ENCODE assay signal across 13 cellular contexts in genomic region chr6:30748301-30748769, GRCh38. TPM values are rescaled to one million over a fixed set of nuclear protein-coding genes. Genes with fewer than 3 reads are reported as not detected.
DNase-seq lines count a peak whose midpoint lies in the region; ATAC-seq, FAIRE-seq and TF ChIP-seq lines count a peak whose summit lies in the region.
"Had no signal": no experiment of that assay in that cellular context is flagged by ENCODE, and none has a peak within 500 bp of the region (broad histone marks: within the 10 kb centered on the region; RNA-seq: fewer than 3 reads in every experiment).

No MANE protein-coding gene starts in this region.

- H3K4me1 Mint-ChIP-seq in dendritic cell treated with granulocyte-macrophage colony-stimulating factor and Interleukin-4, amounts not matched to agents 40 ng/mL and 50 ng/mL, for 4 days (ENCODE audit: low read depth): peaks cover 74% of the 10 kb centered on the region
- H3K4me1 Mint-ChIP-seq in nephron: peaks cover 55% of the 10 kb centered on the region
- peaks cover 28% of the 10 kb centered on the region for H3K4me1 Mint-ChIP-seq in activated T-helper 2 cell treated with anti-CD3 and anti-CD28 coated beads, Interferon-gamma antibody, Interleukin-2, Interleukin-4, amounts not matched to agents 10 μg/mL and 5 μg/mL and 100 μg/mL, durations not matched to agents 14 hours and 24 hours and 36 hours (ENCODE audit: low read depth)

- H3K4me2 ChIP-seq in A549: peak overlapping the region; percentile 74
- no peak overlapping the region for H3K4me2 ChIP-seq in Karpas-422 (ENCODE audit: low read depth, low read length, poor library complexity, severe bottlenecking)
- H3K4me2 ChIP-seq: BLaER1 had no signal

- no peak overlapping the region for H3K4me3 Mint-ChIP-seq in dendritic cell treated with granulocyte-macrophage colony-stimulating factor and Interleukin-4, amounts not matched to agents 40 ng/mL and 50 ng/mL, for 4 days
- peak overlapping the region in 2 of 3 experiments; percentile 20 to 49 for H3K4me3 Mint-ChIP-seq in nephron
- no peak overlapping the region for H3K4me3 Mint-ChIP-seq in activated T-helper 2 cell treated with anti-CD3 and anti-CD28 coated beads, Interferon-gamma antibody, Interleukin-2, Interleukin-4, amounts not matched to agents 10 μg/mL and 5 μg/mL and 100 μg/mL, durations not matched to agents 14 hours and 24 hours and 36 hours (ENCODE audit: low read depth)

- WGBS in A549 (ENCODE audit: missing lambda C conversion rate): 17% methylated on average over 5 of the region's 5 CpGs
- 73% methylated on average over 5 of the region's 5 CpGs for WGBS in esophagus muscularis mucosa

- H3K4me3 ChIP-seq in A549 (0 out of 3 replicates have a peak overlapping the region, but pooled peaks have one; percentile 12), Karpas-422 (ENCODE audit: low read length) (no peak overlapping the region), esophagus muscularis mucosa (no peak overlapping the region)
- H3K4me3 ChIP-seq: BLaER1 had no signal

- H3K9ac ChIP-seq in Karpas-422 (ENCODE audit: low read length): no peak overlapping the region
- H3K9ac ChIP-seq: BLaER1 had no signal

- peaks cover 4% of the 10 kb centered on the region for H3K27me3 Mint-ChIP-seq in dendritic cell treated with granulocyte-macrophage colony-stimulating factor and Interleukin-4, amounts not matched to agents 40 ng/mL and 50 ng/mL, for 4 days
- no peaks in the 10 kb centered on the region for H3K27me3 Mint-ChIP-seq in nephron (ENCODE audit: low read depth)
- no peaks in the 10 kb centered on the region for H3K27me3 Mint-ChIP-seq in activated T-helper 2 cell treated with anti-CD3 and anti-CD28 coated beads, Interferon-gamma antibody, Interleukin-2, Interleukin-4, amounts not matched to agents 10 μg/mL and 5 μg/mL and 100 μg/mL, durations not matched to agents 14 hours and 24 hours and 36 hours (ENCODE audit: low read depth)

- TF ChIP-seq POLR2A in A549 (IDR thresholded peaks at IDR 0.05; ENCODE audit: low read length) (no peak), esophagus muscularis mucosa (IDR thresholded peaks at IDR 0.05; ENCODE audit: low read depth) (no peak)

- no peak for TF ChIP-seq EP300 in A549 (IDR thresholded peaks at IDR 0.05)
- TF ChIP-seq EP300 in esophagus muscularis mucosa (IDR thresholded peaks at IDR 0.05): no peak

- H3K36me3 ChIP-seq in Karpas-422 (ENCODE audit: insufficient read depth, low read length): no peaks in the 10 kb centered on the region
- H3K36me3 ChIP-seq in esophagus muscularis mucosa: no peaks in the 10 kb centered on the region
- H3K36me3 ChIP-seq: BLaER1 had no signal

- TF ChIP-seq RAD21 in A549 (conservative IDR thresholded peaks at IDR 0.05 in 1 of 2, IDR thresholded peaks at IDR 0.05 in 1 of 2): no peak

- FAIRE-seq in A549 (lab: Jason Lieb, UNC): no peak

- no peaks in the 10 kb centered on the region for H4K20me1 ChIP-seq in Karpas-422 (ENCODE audit: insufficient read depth, low read depth, low read length)

- CTCF ChIA-PET in A549 (lab: Yijun Ruan, JAX): interaction anchor here (1.4 to 2.1 kb wide), 4 partner anchors 18 to 69 kb away, joined by 3 to 7 read pairs (median 4); no protein-coding TSS in a partner anchor

- H3K9me3 ChIP-seq in A549 (no peaks in the 10 kb centered on the region), Karpas-422 (ENCODE audit: low read length) (no peaks in the 10 kb centered on the region), esophagus muscularis mucosa (no peaks in the 10 kb centered on the region)
- H3K9me3 ChIP-seq: BLaER1 had no signal

- peak overlapping the region; percentile 5 for H3K27ac Mint-ChIP-seq in dendritic cell treated with granulocyte-macrophage colony-stimulating factor and Interleukin-4, amounts not matched to agents 40 ng/mL and 50 ng/mL, for 4 days
- peak overlapping the region; percentile 59 to 81 (median 70) for H3K27ac Mint-ChIP-seq in nephron
- no peak overlapping the region for H3K27ac Mint-ChIP-seq in activated T-helper 2 cell treated with anti-CD3 and anti-CD28 coated beads, Interferon-gamma antibody, Interleukin-2, Interleukin-4, amounts not matched to agents 10 μg/mL and 5 μg/mL and 100 μg/mL, durations not matched to agents 14 hours and 24 hours and 36 hours

- no peak for ATAC-seq in A549
- ATAC-seq: Right ventricle myocardium inferior had no signal

- H3K9me2 ChIP-seq in Karpas-422 (replicated peaks; ENCODE audit: insufficient read depth, low read length): no peaks in the 10 kb centered on the region

- H3K27ac ChIP-seq in A549 (peak overlapping the region; percentile 97), Karpas-422 (ENCODE audit: low read length) (no peak overlapping the region), esophagus muscularis mucosa (replicated peaks in 1 of 4) (peak overlapping the region in 2 of 4 donors; percentile 1 to 12)
- H3K27ac ChIP-seq: BLaER1 had no signal

- intact Hi-C loops in dendritic cell treated with granulocyte-macrophage colony-stimulating factor and Interleukin-4, amounts not matched to agents 40 ng/mL and 50 ng/mL, for 4 days (cut with micrococcal nuclease): no loop called here
- intact Hi-C loops in activated T-helper 2 cell treated with anti-CD3 and anti-CD28 coated beads, Interferon-gamma antibody, Interleukin-2, Interleukin-4, amounts not matched to agents 10 μg/mL and 5 μg/mL and 100 μg/mL, durations not matched to agents 14 hours and 24 hours and 36 hours (cut with micrococcal nuclease): no loop called here
- intact Hi-C loops in esophagus muscularis mucosa (cut with DNase I): no loop called here

- TF ChIP-seq CTCF in A549 (IDR thresholded peaks at IDR 0.05) (no peak), nephron (IDR thresholded peaks at IDR 0.05; ENCODE audit: unreplicated experiment in 3 of 3) (no peak), esophagus muscularis mucosa (IDR thresholded peaks at IDR 0.05) (no peak)

- H2AFZ ChIP-seq in Karpas-422 (ENCODE audit: low read length): no peak overlapping the region

- H3K36me3 Mint-ChIP-seq in dendritic cell treated with granulocyte-macrophage colony-stimulating factor and Interleukin-4, amounts not matched to agents 40 ng/mL and 50 ng/mL, for 4 days (ENCODE audit: low read depth): peaks cover 10% of the 10 kb centered on the region
- H3K36me3 Mint-ChIP-seq in nephron (ENCODE audit: low read depth): no peaks in the 10 kb centered on the region
- peaks cover 8% of the 10 kb centered on the region for H3K36me3 Mint-ChIP-seq in activated T-helper 2 cell treated with anti-CD3 and anti-CD28 coated beads, Interferon-gamma antibody, Interleukin-2, Interleukin-4, amounts not matched to agents 10 μg/mL and 5 μg/mL and 100 μg/mL, durations not matched to agents 14 hours and 24 hours and 36 hours (ENCODE audit: low read depth)

- no peaks in the 10 kb centered on the region for H3K9me3 Mint-ChIP-seq in dendritic cell treated with granulocyte-macrophage colony-stimulating factor and Interleukin-4, amounts not matched to agents 40 ng/mL and 50 ng/mL, for 4 days
- no peaks in the 10 kb centered on the region for H3K9me3 Mint-ChIP-seq in nephron
- no peaks in the 10 kb centered on the region for H3K9me3 Mint-ChIP-seq in activated T-helper 2 cell treated with anti-CD3 and anti-CD28 coated beads, Interferon-gamma antibody, Interleukin-2, Interleukin-4, amounts not matched to agents 10 μg/mL and 5 μg/mL and 100 μg/mL, durations not matched to agents 14 hours and 24 hours and 36 hours

- H3K27me3 ChIP-seq in Karpas-422 (ENCODE audit: low read length): no peaks in the 10 kb centered on the region
- no peaks in the 10 kb centered on the region for H3K27me3 ChIP-seq in esophagus muscularis mucosa
- H3K27me3 ChIP-seq: BLaER1 had no signal

- peaks cover 82% of the 10 kb centered on the region for H3K4me1 ChIP-seq in A549
- H3K4me1 ChIP-seq in Karpas-422 (ENCODE audit: low read length): peaks cover 13% of the 10 kb centered on the region
- H3K4me1 ChIP-seq in esophagus muscularis mucosa: peaks cover 23 to 66% (median 42%) of the 10 kb centered on the region in 4 donors

- DNase-seq in A549 (ENCODE audit: low read depth in 1 of 2, low spot score in 1 of 2) (peak in 1 of 2 experiments; percentile 86), Karpas-422 (peak; percentile 28), activated T-cell treated with anti-CD3 and anti-CD28 coated beads for 4 hours (no peak), mesenteric fat pad (ENCODE audit: low spot score) (no peak), esophagus muscularis mucosa (ENCODE audit: extremely low spot score) (no peak)
- no peak for DNase-seq in activated T-helper 2 cell treated with anti-CD3 and anti-CD28 coated beads, Interferon-gamma antibody, Interleukin-2, Interleukin-4, amounts not matched to agents 10 μg/mL and 5 μg/mL and 100 μg/mL, durations not matched to agents 14 hours and 24 hours and 36 hours (ENCODE audit: low spot score)
- DNase-seq: activated CD4-positive, CD25-positive, alpha-beta regulatory T cell treated with anti-CD3 and anti-CD28 coated beads, Interleukin-2, amount 50 U/mL, for 72 hours; activated naive CD4-positive, alpha-beta T cell treated with anti-CD3 and anti-CD28 coated beads, Interleukin-2, amount 50 U/mL, for 16 hours; hypothalamus had no signal

- H3K79me2 ChIP-seq in Karpas-422 (ENCODE audit: low read length): no peaks in the 10 kb centered on the region

- POLR2A ChIA-PET in A549 (lab: Yijun Ruan, JAX): no interaction called here

RNA-seq across cellular contexts. Expression of gene IER3, which starts 4.0 kb away (rescaled TPM):
- polyA plus RNA-seq in A549 (2011; rRNA removed) (116 and 202 TPM in 2 replicates), A549 (2017; fragmentation: RNase III; extraction: RNeasy Plus Mini Kit Qiagen cat#74134 plus additional on column Dnase treatment) (89.1 to 108 TPM (median 104 TPM) in 3 replicates)
- 172 and 215 TPM in 2 replicates for polyA plus RNA-seq in A549 (2012; cell fraction: cytosol; rRNA removed)
- polyA plus RNA-seq in A549 (2012; cell fraction: nucleus; rRNA removed): 240 and 352 TPM in 2 replicates
- polyA minus RNA-seq in A549 (2011; rRNA and poly(A)+ RNA removed): 93.4 and 94.8 TPM in 2 replicates
- total RNA-seq in Karpas-422 (2014; rRNA removed; shearing (Covaris generic); ENCODE audit: low replicate concordance): 0.19 and 0.54 TPM in 2 replicates
- total RNA-seq in activated T-helper 2 cell treated with anti-CD3 and anti-CD28 coated beads, Interferon-gamma antibody, Interleukin-2, Interleukin-4, amounts not matched to agents 10 μg/mL and 5 μg/mL and 100 μg/mL, durations not matched to agents 14 hours and 24 hours and 36 hours: 185 and 190 TPM in 2 replicates
- total RNA-seq in mesenteric fat pad (146 TPM), esophagus muscularis mucosa (10 to 100 TPM in 2 of 4 donors, 1 to 10 TPM in 2; 8.9 to 45.4 (median 11.0) TPM)

RNA-seq across cellular contexts. Expression of gene FLOT1, which starts 5.8 kb away (rescaled TPM):
- polyA plus RNA-seq in A549 (2011; rRNA removed): 135 and 136 TPM in 2 replicates
- 140 TPM in 2 replicates for polyA plus RNA-seq in A549 (2012; cell fraction: cytosol; rRNA removed)
- 112 and 128 TPM in 2 replicates for polyA plus RNA-seq in A549 (2012; cell fraction: nucleus; rRNA removed)
- polyA plus RNA-seq in A549 (2017; fragmentation: RNase III; extraction: RNeasy Plus Mini Kit Qiagen cat#74134 plus additional on column Dnase treatment): 89.7 to 99.2 TPM (median 89.9 TPM) in 3 replicates
- polyA minus RNA-seq in A549 (2011; rRNA and poly(A)+ RNA removed): 101 and 112 TPM in 2 replicates
- total RNA-seq in Karpas-422 (2014; rRNA removed; shearing (Covaris generic); ENCODE audit: low replicate concordance): 58.2 and 103 TPM in 2 replicates
- total RNA-seq in activated T-helper 2 cell treated with anti-CD3 and anti-CD28 coated beads, Interferon-gamma antibody, Interleukin-2, Interleukin-4, amounts not matched to agents 10 μg/mL and 5 μg/mL and 100 μg/mL, durations not matched to agents 14 hours and 24 hours and 36 hours: 201 and 214 TPM in 2 replicates
- 190 TPM for total RNA-seq in mesenteric fat pad
- 100 to 1,000 TPM; 115 to 214 (median 166) TPM for total RNA-seq in esophagus muscularis mucosa

RNA-seq across cellular contexts. Expression of gene TUBB, which starts 28.2 kb away (rescaled TPM):
- polyA plus RNA-seq in A549 (2011; rRNA removed) (691 and 782 TPM in 2 replicates), A549 (2017; fragmentation: RNase III; extraction: RNeasy Plus Mini Kit Qiagen cat#74134 plus additional on column Dnase treatment) (1,022 to 1,121 TPM (median 1,044 TPM) in 3 replicates)
- 1,345 and 1,480 TPM in 2 replicates for polyA plus RNA-seq in A549 (2012; cell fraction: cytosol; rRNA removed)
- 1,395 and 1,872 TPM in 2 replicates for polyA plus RNA-seq in A549 (2012; cell fraction: nucleus; rRNA removed)
- polyA minus RNA-seq in A549 (2011; rRNA and poly(A)+ RNA removed): 802 and 983 TPM in 2 replicates
- 403 and 427 TPM in 2 replicates for total RNA-seq in Karpas-422 (2014; rRNA removed; shearing (Covaris generic); ENCODE audit: low replicate concordance)
- 1,115 and 1,128 TPM in 2 replicates for total RNA-seq in activated T-helper 2 cell treated with anti-CD3 and anti-CD28 coated beads, Interferon-gamma antibody, Interleukin-2, Interleukin-4, amounts not matched to agents 10 μg/mL and 5 μg/mL and 100 μg/mL, durations not matched to agents 14 hours and 24 hours and 36 hours
- total RNA-seq in mesenteric fat pad (452 TPM), esophagus muscularis mucosa (100 to 1,000 TPM; 208 to 398 (median 272) TPM)

RNA-seq across cellular contexts. Expression of gene MDC1, which starts 31.3 kb away (rescaled TPM):
- polyA plus RNA-seq in A549 (2011; rRNA removed) (8.2 and 13.3 TPM in 2 replicates), A549 (2017; fragmentation: RNase III; extraction: RNeasy Plus Mini Kit Qiagen cat#74134 plus additional on column Dnase treatment) (14.9 to 21.4 TPM (median 16.5 TPM) in 3 replicates)
- 8.4 and 10.3 TPM in 2 replicates for polyA plus RNA-seq in A549 (2012; cell fraction: cytosol; rRNA removed)
- polyA plus RNA-seq in A549 (2012; cell fraction: nucleus; rRNA removed): 29.8 and 46.1 TPM in 2 replicates
- polyA minus RNA-seq in A549 (2011; rRNA and poly(A)+ RNA removed): 18.4 and 19.4 TPM in 2 replicates
- total RNA-seq in Karpas-422 (2014; rRNA removed; shearing (Covaris generic); ENCODE audit: low replicate concordance): 9.4 and 11.0 TPM in 2 replicates
- 88.3 and 96.6 TPM in 2 replicates for total RNA-seq in activated T-helper 2 cell treated with anti-CD3 and anti-CD28 coated beads, Interferon-gamma antibody, Interleukin-2, Interleukin-4, amounts not matched to agents 10 μg/mL and 5 μg/mL and 100 μg/mL, durations not matched to agents 14 hours and 24 hours and 36 hours
- total RNA-seq in mesenteric fat pad (19.8 TPM), esophagus muscularis mucosa (10 to 100 TPM; 10.8 to 20.3 (median 13.1) TPM)

RNA-seq across cellular contexts. Expression of gene NRM, which starts 57.6 kb away (rescaled TPM):
- 11.3 and 12.4 TPM in 2 replicates for polyA plus RNA-seq in A549 (2011; rRNA removed)
- 21.7 and 24.8 TPM in 2 replicates for polyA plus RNA-seq in A549 (2012; cell fraction: cytosol; rRNA removed)
- polyA plus RNA-seq in A549 (2012; cell fraction: nucleus; rRNA removed): 22.2 and 23.8 TPM in 2 replicates
- polyA plus RNA-seq in A549 (2017; fragmentation: RNase III; extraction: RNeasy Plus Mini Kit Qiagen cat#74134 plus additional on column Dnase treatment): 13.0 to 14.5 TPM (median 13.0 TPM) in 3 replicates
- 11.7 and 12.7 TPM in 2 replicates for polyA minus RNA-seq in A549 (2011; rRNA and poly(A)+ RNA removed)
- 16.9 and 38.1 TPM in 2 replicates for total RNA-seq in Karpas-422 (2014; rRNA removed; shearing (Covaris generic); ENCODE audit: low replicate concordance)
- 23.1 and 24.2 TPM in 2 replicates for total RNA-seq in activated T-helper 2 cell treated with anti-CD3 and anti-CD28 coated beads, Interferon-gamma antibody, Interleukin-2, Interleukin-4, amounts not matched to agents 10 μg/mL and 5 μg/mL and 100 μg/mL, durations not matched to agents 14 hours and 24 hours and 36 hours
- total RNA-seq in mesenteric fat pad: 7.3 TPM
- total RNA-seq in esophagus muscularis mucosa: 10 to 100 TPM in 1 of 4 donors, 1 to 10 TPM in 3; 4.6 to 10.2 (median 6.2) TPM

Comparison
In these comparisons a context has a peak if more than half of its experiments do, and no peak if none do; other contexts are left out.
1. H3K4me3 Mint-ChIP-seq: peak in nephron (2 of 3); none in dendritic cell treated with granulocyte-macrophage colony-stimulating factor and Interleukin-4, amounts not matched to agents 40 ng/mL and 50 ng/mL, for 4 days (single experiment) and activated T-helper 2 cell treated with anti-CD3 and anti-CD28 coated beads, Interferon-gamma antibody, Interleukin-2, Interleukin-4, amounts not matched to agents 10 μg/mL and 5 μg/mL and 100 μg/mL, durations not matched to agents 14 hours and 24 hours and 36 hours (single experiment).